ENCODE assay signal across 19 cellular contexts in the genomic region with DNA sequence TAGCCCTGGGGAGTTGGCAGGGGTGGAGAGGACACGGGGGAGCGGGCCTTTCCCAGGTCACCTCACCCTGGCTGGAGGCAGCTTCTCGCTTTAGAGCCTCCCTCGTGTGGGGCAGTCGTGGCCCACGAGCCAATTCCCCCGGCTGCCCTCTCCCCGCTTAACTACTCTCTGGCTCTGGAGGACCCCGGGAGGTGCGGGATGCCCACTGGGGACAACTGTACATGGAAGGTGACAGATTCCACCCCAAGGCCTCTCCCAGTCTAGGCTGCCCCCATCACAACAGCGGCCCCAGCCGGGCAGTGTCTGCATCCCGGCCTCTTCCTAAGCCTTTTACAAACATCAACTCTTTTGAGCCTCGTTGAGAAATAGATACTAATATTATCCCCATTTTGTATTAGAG.
"Had no signal": no experiment of that assay in that cellular context is flagged by ENCODE, and none has a peak within 500 bp of the region (broad histone marks: within the 10 kb centered on the region; RNA-seq: fewer than 3 reads in every experiment).

No MANE protein-coding gene starts in this region.

- H3K9me3 ChIP-seq: esophagus squamous epithelium, gastroesophageal sphincter, neutrophil, testis, upper lobe of right lung, vagina had no signal

- H3K36me3 ChIP-seq: esophagus squamous epithelium, gastroesophageal sphincter, neutrophil, tibial nerve, upper lobe of right lung, vagina had no signal

- H3K4me3 ChIP-seq: esophagus squamous epithelium, gastroesophageal sphincter, hepatocyte, smooth muscle cell, testis, tibial nerve, upper lobe of right lung, vagina had no signal

- H3K27ac ChIP-seq: esophagus squamous epithelium, gastroesophageal sphincter, hepatocyte, neutrophil, testis, tibial nerve, upper lobe of right lung, vagina had no signal

- H3K4me1 ChIP-seq: esophagus squamous epithelium, gastroesophageal sphincter, testis, tibial nerve, upper lobe of right lung, vagina had no signal

- H3K27me3 ChIP-seq: hepatocyte, testis, upper lobe of right lung, vagina had no signal

- ATAC-seq: gastroesophageal sphincter; left lobe of liver; naive thymus-derived CD4-positive, alpha-beta T cell; stimulated activated memory B cell treated with anti-CD40 and anti-IgM and Interleukin-4, amounts not matched to agents 10 μg/mL and 1 μg/mL and 100 μg/mL, for 72 hours; stimulated activated naive CD8-positive, alpha-beta T cell treated with anti-CD3 and anti-CD28 coated beads, Interleukin-15, amount 100 ng/mL, for 72 hours; upper lobe of right lung had no signal

- DNase-seq: cerebellar nuclear complex; dermis blood vessel endothelial cell; esophagus squamous epithelium; foreskin fibroblast; mesendoderm; naive thymus-derived CD4-positive, alpha-beta T cell; stimulated activated CD4-positive, alpha-beta T cell treated with anti-CD3 and anti-CD28 coated beads, Interleukin-1b, Interleukin-23, amount 100 ng/mL, for 48 hours; stimulated activated CD4-positive, alpha-beta T cell treated with anti-CD3 and anti-CD28 coated beads, Interleukin-4, amount 100 ng/mL, for 24 hours; stimulated activated naive CD8-positive, alpha-beta T cell treated with anti-CD3 and anti-CD28 coated beads, Interleukin-15, amount 100 ng/mL, for 72 hours; testis; upper lobe of right lung had no signal
